In the genomic region with DNA sequence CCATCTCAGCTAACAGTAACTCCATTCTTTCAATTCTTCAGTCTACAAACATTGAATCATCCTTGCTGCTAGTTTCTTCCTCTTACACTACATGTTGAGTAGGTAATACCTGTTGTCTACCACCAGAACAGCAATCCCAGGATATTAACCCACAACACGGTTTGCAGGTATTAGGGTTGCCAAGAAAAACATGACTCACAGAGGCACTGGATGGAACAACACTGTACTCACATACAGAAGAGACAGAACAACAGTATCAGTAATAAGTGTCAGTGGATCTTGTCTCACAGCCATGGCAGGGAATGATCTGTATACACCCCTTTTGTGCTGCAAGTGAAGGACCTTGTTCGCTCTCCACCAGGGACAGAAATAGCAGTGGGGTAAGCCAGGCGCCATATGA, we compare ENCODE assay signal across 14 cellular contexts.
A peak's percentile ranks its signal among the peaks of the same experiment; 100 is the strongest.
DNase-seq lines count a peak whose midpoint lies in the region; ATAC-seq and TF ChIP-seq lines count a peak whose summit lies in the region.
"Had no signal": no experiment of that assay in that cellular context is flagged by ENCODE, and none has a peak within 500 bp of the region (broad histone marks: within the 10 kb centered on the region; RNA-seq: fewer than 3 reads in every experiment).

No MANE protein-coding gene starts in this region.

- H3K4me3 ChIP-seq in breast epithelium (no peak overlapping the region), brain microvascular endothelial cell (ENCODE audit: low read depth, low read length) (no peak overlapping the region)
- H3K4me3 ChIP-seq: SK-N-MC, upper lobe of right lung had no signal

- intact Hi-C loops in MCF 10A (cut with micrococcal nuclease), result no loop called here
- intact Hi-C loops in breast epithelium (cut with DNase I; ENCODE audit: low total_unique reads), result no loop called here

- H3K9me3 ChIP-seq in breast epithelium, result peaks cover 7 to 10% of the 10 kb centered on the region in 2 donors
- H3K9me3 ChIP-seq: upper lobe of right lung had no signal

- H3K4me3 Mint-ChIP-seq in MCF 10A (ENCODE audit: unreplicated experiment), result no peak overlapping the region
- H3K4me3 Mint-ChIP-seq in stimulated activated naive CD8-positive, alpha-beta T cell treated with anti-CD3 and anti-CD28 coated beads, Interleukin-15, amount 100 ng/mL, for 72 hours, result no peak overlapping the region
- H3K4me3 Mint-ChIP-seq: activated B cell treated with CpG ODN at 0.5 μM for 24 hours had no signal

- H3K27ac Mint-ChIP-seq in MCF 10A (ENCODE audit: low read depth, unreplicated experiment), result peak overlapping the region; percentile 24
- no peak overlapping the region for H3K27ac Mint-ChIP-seq in stimulated activated naive CD8-positive, alpha-beta T cell treated with anti-CD3 and anti-CD28 coated beads, Interleukin-15, amount 100 ng/mL, for 72 hours
- H3K27ac Mint-ChIP-seq: activated B cell treated with CpG ODN at 0.5 μM for 24 hours had no signal

- TF ChIP-seq CTCF in MCF 10A (IDR thresholded peaks at IDR 0.05; ENCODE audit: unreplicated experiment), result no peak
- no peak for TF ChIP-seq CTCF in breast epithelium (IDR thresholded peaks at IDR 0.05)
- TF ChIP-seq CTCF in brain microvascular endothelial cell (IDR thresholded peaks at IDR 0.05; ENCODE audit: low read depth, low read length, missing control alignments), result no peak

- peaks cover 19% of the 10 kb centered on the region for H3K4me1 Mint-ChIP-seq in MCF 10A (ENCODE audit: insufficient read depth, unreplicated experiment)
- no peaks in the 10 kb centered on the region for H3K4me1 Mint-ChIP-seq in stimulated activated naive CD8-positive, alpha-beta T cell treated with anti-CD3 and anti-CD28 coated beads, Interleukin-15, amount 100 ng/mL, for 72 hours
- H3K4me1 Mint-ChIP-seq: activated B cell treated with CpG ODN at 0.5 μM for 24 hours had no signal

- H3K9me3 Mint-ChIP-seq in MCF 10A (ENCODE audit: unreplicated experiment), result no peaks in the 10 kb centered on the region
- peaks cover 0 to 7% of the 10 kb centered on the region in 2 donors for H3K9me3 Mint-ChIP-seq in stimulated activated naive CD8-positive, alpha-beta T cell treated with anti-CD3 and anti-CD28 coated beads, Interleukin-15, amount 100 ng/mL, for 72 hours

- H3K27me3 Mint-ChIP-seq in MCF 10A (ENCODE audit: insufficient read depth, unreplicated experiment), result no peaks in the 10 kb centered on the region
- no peaks in the 10 kb centered on the region for H3K27me3 Mint-ChIP-seq in stimulated activated naive CD8-positive, alpha-beta T cell treated with anti-CD3 and anti-CD28 coated beads, Interleukin-15, amount 100 ng/mL, for 72 hours
- H3K27me3 Mint-ChIP-seq: activated B cell treated with CpG ODN at 0.5 μM for 24 hours had no signal

- H3K27me3 ChIP-seq in breast epithelium (no peaks in the 10 kb centered on the region), brain microvascular endothelial cell (replicated peaks) (no peaks in the 10 kb centered on the region)
- H3K27me3 ChIP-seq: upper lobe of right lung had no signal

- POLR2A ChIA-PET in MCF 10A (lab: Yijun Ruan, JAX), result no interaction called here

- no peaks in the 10 kb centered on the region for H3K4me1 ChIP-seq in breast epithelium
- H3K4me1 ChIP-seq: upper lobe of right lung had no signal

- in situ Hi-C loops in brain microvascular endothelial cell (cut with HindIII; ENCODE audit: low pct_ligation_motif_present, low sequenced_read_pairs), result no loop called here

- H3K36me3 Mint-ChIP-seq in MCF 10A (ENCODE audit: insufficient read depth, unreplicated experiment), result no peaks in the 10 kb centered on the region

- DNase-seq in MCF 10A (ENCODE audit: unreplicated experiment) (peak; percentile 95), breast epithelium (ENCODE audit: low spot score in 2 of 2) (no peak), brain microvascular endothelial cell (peak; percentile 78), glomerular visceral epithelial cell (ENCODE audit: extremely low spot score) (peak; percentile 72), stromal cell of bone marrow (ENCODE audit: low read depth) (peak; percentile 10), hepatic stellate cell (ENCODE audit: low spot score) (no peak)
- DNase-seq in stimulated activated naive CD8-positive, alpha-beta T cell treated with anti-CD3 and anti-CD28 coated beads, Interleukin-15, amount 100 ng/mL, for 72 hours, result no peak
- DNase-seq: activated B cell treated with CpG ODN at 0.5 μM for 24 hours; effector CD8-positive, alpha-beta T cell; Kasumi-1; mesenchymal stem cell; upper lobe of right lung had no signal

- no peak for ATAC-seq in stimulated activated naive CD8-positive, alpha-beta T cell treated with anti-CD3 and anti-CD28 coated beads, Interleukin-15, amount 100 ng/mL, for 72 hours
- ATAC-seq in HG02852 (IDR thresholded peaks at IDR 0.05; ENCODE audit: unreplicated experiment), result no peak
- ATAC-seq: upper lobe of right lung had no signal

- no peak for TF ChIP-seq POLR2A in breast epithelium (IDR thresholded peaks at IDR 0.05)

- H3K36me3 ChIP-seq in breast epithelium (no peaks in the 10 kb centered on the region), brain microvascular endothelial cell (replicated peaks) (no peaks in the 10 kb centered on the region)
- H3K36me3 ChIP-seq: upper lobe of right lung had no signal

- CTCF ChIA-PET in MCF 10A (lab: Yijun Ruan, JAX), result interaction anchor here (0.7 kb wide), 1 partner anchor 836 kb away, joined by 3 read pairs; a partner anchor contains a TSS

- BruUV-seq in MCF 10A (replicated peaks; lab: Mats Ljungman, UMichigan), result no TSS peak

- H3K27ac ChIP-seq in breast epithelium (no peak overlapping the region), brain microvascular endothelial cell (no peak overlapping the region)
- H3K27ac ChIP-seq: SK-N-MC, upper lobe of right lung had no signal

Comparison
In these comparisons a context has a peak if more than half of its experiments do, and no peak if none do; other contexts are left out.
1. DNase-seq: peak in MCF 10A (single experiment), brain microvascular endothelial cell (single experiment), glomerular visceral epithelial cell (single experiment) and stromal cell of bone marrow (single experiment); none in breast epithelium (0 of 2), hepatic stellate cell (single experiment) and stimulated activated naive CD8-positive, alpha-beta T cell treated with anti-CD3 and anti-CD28 coated beads, Interleukin-15, amount 100 ng/mL, for 72 hours (0 of 2).